In genomic region chr13:74215420-74215819, GRCh38 we compare ENCODE assay signal across 19 cellular contexts.
DNase-seq lines count a peak whose midpoint lies in the region; ATAC-seq, FAIRE-seq and TF ChIP-seq lines count a peak whose summit lies in the region.
"Had no signal": no experiment of that assay in that cellular context is flagged by ENCODE, and none has a peak within 500 bp of the region (broad histone marks: within the 10 kb centered on the region; RNA-seq: fewer than 3 reads in every experiment).

No MANE protein-coding gene starts in this region.

- peak overlapping the region; percentile 38; the same call in 1 of the 2 replicates for H3K27ac ChIP-seq in IMR-90 (ENCODE audit: insufficient read depth, low read length)
- H3K27ac ChIP-seq in osteoblast (ENCODE audit: low read depth, low read length): no peak overlapping the region
- H3K27ac ChIP-seq: GM23248 had no signal

- H3K4me1 Mint-ChIP-seq in effector memory CD8-positive, alpha-beta T cell (ENCODE audit: low read depth in 2 of 2): peaks cover 0 to 3% of the 10 kb centered on the region in 2 donors

- peak overlapping the region; percentile 46 for H3K4ac ChIP-seq in IMR-90 (ENCODE audit: low read depth, low read length)

- no peak for ATAC-seq in IMR-90 (ENCODE audit: low read depth)
- ATAC-seq in effector memory CD8-positive, alpha-beta T cell (replicated peaks): no peak

- CTCF ChIA-PET in IMR-90 (lab: Yijun Ruan, JAX): no interaction called here

- peak overlapping the region; percentile 69 for H4K91ac ChIP-seq in IMR-90 (ENCODE audit: insufficient read depth, low read depth, low read length)

- H3K36me3 ChIP-seq in IMR-90 (ENCODE audit: control insufficient read depth, insufficient read depth, low read length) (no peaks in the 10 kb centered on the region), osteoblast (ENCODE audit: insufficient read depth, low read length) (no peaks in the 10 kb centered on the region)
- H3K36me3 ChIP-seq: HAP-1 had no signal

- H3K4me2 ChIP-seq in IMR-90 (ENCODE audit: low read depth, low read length) (no peak overlapping the region), osteoblast (ENCODE audit: insufficient read depth, low read length) (no peak overlapping the region)

- H2BK20ac ChIP-seq in IMR-90 (ENCODE audit: low read depth, low read length): peak overlapping the region; percentile 95

- peak overlapping the region; percentile 42 for H3K14ac ChIP-seq in IMR-90 (replicated peaks; ENCODE audit: low read depth, low read length)

- 0 out of 2 replicates have a peak overlapping the region, but pooled peaks have one; percentile 14 for H3K23ac ChIP-seq in IMR-90 (ENCODE audit: low read depth, low read length)

- H3K27me3 Mint-ChIP-seq in effector memory CD8-positive, alpha-beta T cell: no peaks in the 10 kb centered on the region
- H3K27me3 Mint-ChIP-seq: CD4-positive, alpha-beta memory T cell had no signal

- H3K18ac ChIP-seq in IMR-90 (ENCODE audit: low read depth, low read length): peak overlapping the region; percentile 94

- H3K9me1 ChIP-seq in IMR-90 (ENCODE audit: insufficient read depth, low read length): no peaks in the 10 kb centered on the region; the same call in 1 of the 2 replicates

- in situ Hi-C loops in IMR-90 (cut with MboI; ENCODE audit: low sequenced_read_pairs): no loop called here

- H3K56ac ChIP-seq in IMR-90 (ENCODE audit: extremely low read depth, insufficient read depth, low read length): peak overlapping the region; percentile 17; the same call in 1 of the 2 replicates

- peak overlapping the region; percentile 99; the same call in 2 of the 3 replicates for H2BK15ac ChIP-seq in IMR-90 (ENCODE audit: low read depth, low read length)

- DNase-seq in IMR-90 (no peak), osteoblast (ENCODE audit: insufficient read length, low spot score, missing footprints) (no peak), GM19239 (ENCODE audit: insufficient read length, low spot score) (no peak), H4 (ENCODE audit: low spot score) (no peak)
- DNase-seq in effector memory CD8-positive, alpha-beta T cell: no peak
- no peak for DNase-seq in activated effector memory CD4-positive, alpha-beta T cell treated with Interleukin-2 at 50 U/mL for 16 hours
- DNase-seq: C1 segment of cervical spinal cord; Calu3; CD4-positive, alpha-beta memory T cell; COR-L47; DMS53; DMS79 treated with DMSO at 0.1 percent for 48 hours; GF-D8; GM23248; HFFc6 had no signal

- peaks cover 15% of the 10 kb centered on the region for H3K4me1 ChIP-seq in IMR-90 (ENCODE audit: control insufficient read depth, insufficient read depth, low read length)
- peaks cover 25% of the 10 kb centered on the region for H3K4me1 ChIP-seq in osteoblast (ENCODE audit: insufficient read depth, low read length)
- H3K4me1 ChIP-seq: HAP-1 had no signal

- no TSS peak for BruUV-seq in IMR-90 (replicated peaks; lab: Mats Ljungman, UMichigan)

- peak overlapping the region; percentile 18 to 51 for H3K27ac Mint-ChIP-seq in effector memory CD8-positive, alpha-beta T cell
- H3K27ac Mint-ChIP-seq: HFFc6 had no signal

- no peak for TF ChIP-seq RAD21 in IMR-90 (IDR thresholded peaks at IDR 0.05; ENCODE audit: low read length)

- no peak overlapping the region for H3K4me3 Mint-ChIP-seq in effector memory CD8-positive, alpha-beta T cell
- H3K4me3 Mint-ChIP-seq: CD4-positive, alpha-beta memory T cell; HFFc6 had no signal

- intact Hi-C loops in IMR-90 (cut with micrococcal nuclease): loop anchor here (5.0 kb wide), 2 partner anchors 78 to 168 kb away; no protein-coding TSS in a partner anchor

- peak overlapping the region; percentile 57 to 65 for H4K8ac ChIP-seq in IMR-90 (ENCODE audit: low read depth in 2 of 2, low read length in 2 of 2)

- peak overlapping the region; percentile 92 for H2AK5ac ChIP-seq in IMR-90 (ENCODE audit: low read depth, low read length)

- TF ChIP-seq CTCF in IMR-90 (conservative IDR thresholded peaks at IDR 0.05; ENCODE audit: low read depth, low read length) (no peak), osteoblast (IDR thresholded peaks at IDR 0.05; ENCODE audit: extremely low read depth, low read depth, low read length) (no peak)

- no peak for TF ChIP-seq POLR2A in IMR-90 (IDR thresholded peaks at IDR 0.05; ENCODE audit: low read depth, low read length)

- H4K5ac ChIP-seq in IMR-90 (ENCODE audit: low read depth, low read length): peak overlapping the region; percentile 98

- H3K4me3 ChIP-seq in IMR-90 (ENCODE audit: insufficient read depth, low read depth, low read length) (no peak overlapping the region), osteoblast (ENCODE audit: insufficient read depth, low read length) (no peak overlapping the region)
- H3K4me3 ChIP-seq: GM23248, HAP-1 had no signal

- FAIRE-seq in GM19239 (lab: Jason Lieb, UNC): no peak
- FAIRE-seq: GM12891, GM18507, H54 had no signal

- POLR2A ChIA-PET in IMR-90 (lab: Charles Lee; ENCODE audit: unreplicated experiment): no interaction called here

- peak overlapping the region; percentile 84 for H2BK120ac ChIP-seq in IMR-90 (ENCODE audit: low read depth, low read length)

- H4K20me1 ChIP-seq in IMR-90 (ENCODE audit: insufficient read depth, low read length) (no peaks in the 10 kb centered on the region), osteoblast (ENCODE audit: insufficient read depth, low read length) (no peaks in the 10 kb centered on the region)

- dilution Hi-C loops in IMR-90 (cut with HindIII; ENCODE audit: low sequenced_read_pairs, unreplicated experiment): no loop called here

- H3K79me1 ChIP-seq in IMR-90 (ENCODE audit: low read depth in 1 of 2, low read length in 2 of 2): no peaks in the 10 kb centered on the region

- no peak overlapping the region for H2AK9ac ChIP-seq in IMR-90 (replicated peaks; ENCODE audit: low read depth, low read length, poor library complexity)

- no peaks in the 10 kb centered on the region for H3K79me2 ChIP-seq in osteoblast (ENCODE audit: insufficient read depth, low read length)

- no peaks in the 10 kb centered on the region for H3K27me3 ChIP-seq in IMR-90 (ENCODE audit: control insufficient read depth, insufficient read depth, low read length)
- no peaks in the 10 kb centered on the region for H3K27me3 ChIP-seq in osteoblast (ENCODE audit: insufficient read depth, low read length)

- H3K9me3 ChIP-seq in IMR-90 (ENCODE audit: control insufficient read depth, insufficient read depth, low read length): no peaks in the 10 kb centered on the region
- H3K9me3 ChIP-seq in osteoblast (ENCODE audit: low read depth, low read length): no peaks in the 10 kb centered on the region
- H3K9me3 ChIP-seq: HAP-1 had no signal

- H3K9ac ChIP-seq in IMR-90 (ENCODE audit: low read depth, low read length): no peak overlapping the region
- H3K9ac ChIP-seq: GM23248 had no signal

- peak overlapping the region; percentile 57 for H2BK5ac ChIP-seq in IMR-90 (ENCODE audit: low read depth, low read length, poor library complexity, severe bottlenecking)

- H3K9me3 Mint-ChIP-seq in effector memory CD8-positive, alpha-beta T cell: no peaks in the 10 kb centered on the region
- H3K9me3 Mint-ChIP-seq: HFFc6 had no signal

- no peak overlapping the region for H2AFZ ChIP-seq in IMR-90 (replicated peaks; ENCODE audit: low read length, poor library complexity)
- peak overlapping the region; percentile 48 for H2AFZ ChIP-seq in osteoblast (ENCODE audit: low read length)
- H2AFZ ChIP-seq: GM23248 had no signal

- H3K36me3 Mint-ChIP-seq in effector memory CD8-positive, alpha-beta T cell (ENCODE audit: insufficient read depth): no peaks in the 10 kb centered on the region
- H3K36me3 Mint-ChIP-seq: CD4-positive, alpha-beta memory T cell had no signal

- WGBS in IMR-90 (ENCODE audit: extremely low coverage in 2 of 2, insufficient read length in 1 of 2), 2 experiments: no CpG with 5 or more reads among the region's 2 CpGs

TF ChIP-seq in IMR-90, 13 proteins besides CTCF, POLR2A, EP300 and RAD21:
- TF ChIP-seq NFE2L2 (IDR thresholded peaks at IDR 0.05; ENCODE audit: low read depth, low read length): no peak
- no peak for TF ChIP-seq MXI1 (IDR thresholded peaks at IDR 0.05; ENCODE audit: borderline replicate concordance, low read depth, low read length)
- TF ChIP-seq USF2 (IDR thresholded peaks at IDR 0.05; ENCODE audit: low read depth, low read length): no peak
- no peak for TF ChIP-seq SMC3 (IDR thresholded peaks at IDR 0.05; ENCODE audit: low read depth, low read length)
- no peak for TF ChIP-seq CHD1 (IDR thresholded peaks at IDR 0.05; ENCODE audit: low read depth, low read length)
- TF ChIP-seq RCOR1 (IDR thresholded peaks at IDR 0.05; ENCODE audit: insufficient replicate concordance, low read length): no peak
- no peak for TF ChIP-seq MAZ (IDR thresholded peaks at IDR 0.05; ENCODE audit: borderline replicate concordance, low read depth, low read length)
- TF ChIP-seq FOS (IDR thresholded peaks at IDR 0.05; ENCODE audit: low read depth, low read length): no peak
- no peak for TF ChIP-seq BHLHE40 (IDR thresholded peaks at IDR 0.05; ENCODE audit: low read depth, low read length)
